Comparison of ENCODE assay signal across 10 cellular contexts in genomic region chr1:212567676-212568075, GRCh38. TPM values are rescaled to one million over a fixed set of nuclear protein-coding genes. Genes with fewer than 3 reads are reported as not detected.
DNase-seq lines count a peak whose midpoint lies in the region; ATAC-seq, FAIRE-seq and TF ChIP-seq lines count a peak whose summit lies in the region.
"Had no signal": no experiment of that assay in that cellular context is flagged by ENCODE, and none has a peak within 500 bp of the region (broad histone marks: within the 10 kb centered on the region; RNA-seq: fewer than 3 reads in every experiment).

No MANE protein-coding gene starts in this region.

- in situ Hi-C loops in transverse colon (cut with MboI; ENCODE audit: low pct_ligation_motif_present in 1 of 4, low pct_unique_long_range_greater_than_20kb in 1 of 4, low sequenced_read_pairs in 3 of 4): loop anchor here in 1 of 4 donors (10.0 kb wide), 1 partner anchor 83 kb away; no protein-coding TSS in a partner anchor

- peak overlapping the region; percentile 75 for H3K9ac ChIP-seq in mucosa of stomach (ENCODE audit: low read length)

- H3K27ac Mint-ChIP-seq in activated naive CD4-positive, alpha-beta T cell treated with anti-CD3 and anti-CD28 coated beads for 36 hours: peak overlapping the region; percentile 88
- peak overlapping the region; percentile 82 for H3K27ac Mint-ChIP-seq in activated T-helper 17 cell treated with anti-CD3 and anti-CD28 coated beads, Interleukin-2, amount 50 U/mL, for 72 hours

- H3K4me3 Mint-ChIP-seq in activated naive CD4-positive, alpha-beta T cell treated with anti-CD3 and anti-CD28 coated beads for 36 hours: no peak overlapping the region
- H3K4me3 Mint-ChIP-seq in activated T-helper 17 cell treated with anti-CD3 and anti-CD28 coated beads, Interleukin-2, amount 50 U/mL, for 72 hours: peak overlapping the region; percentile 72

- H3K9me3 Mint-ChIP-seq in activated naive CD4-positive, alpha-beta T cell treated with anti-CD3 and anti-CD28 coated beads for 36 hours: peaks cover 2% of the 10 kb centered on the region
- H3K9me3 Mint-ChIP-seq in activated T-helper 17 cell treated with anti-CD3 and anti-CD28 coated beads, Interleukin-2, amount 50 U/mL, for 72 hours: no peaks in the 10 kb centered on the region

- H3K27me3 Mint-ChIP-seq in activated naive CD4-positive, alpha-beta T cell treated with anti-CD3 and anti-CD28 coated beads for 36 hours (ENCODE audit: low read depth): no peaks in the 10 kb centered on the region
- H3K27me3 Mint-ChIP-seq in activated T-helper 17 cell treated with anti-CD3 and anti-CD28 coated beads, Interleukin-2, amount 50 U/mL, for 72 hours: peaks cover 4% of the 10 kb centered on the region

- H3K4me1 ChIP-seq in mucosa of stomach (ENCODE audit: control insufficient read depth, insufficient read depth, low read length) (peaks cover 13% of the 10 kb centered on the region), transverse colon (peaks cover 5 to 9% (median 9%) of the 10 kb centered on the region in 4 donors)

- no peak for FAIRE-seq in GM12891 (lab: Jason Lieb, UNC)
- FAIRE-seq: kidney had no signal

- TF ChIP-seq POLR2A in transverse colon (IDR thresholded peaks at IDR 0.05) (no peak), GM12891 (IDR thresholded peaks at IDR 0.05; ENCODE audit: low read depth, low read length) (no peak)

- WGBS in transverse colon (ENCODE audit: low coverage in 1 of 2), 2 donors: 33 to 70% methylated on average over 1 to 2 of the region's 2 CpGs

- intact Hi-C loops in activated naive CD4-positive, alpha-beta T cell treated with anti-CD3 and anti-CD28 coated beads for 36 hours (cut with micrococcal nuclease): loop anchor here (1.0 to 10.0 kb wide), 11 partner anchors 8 to 1861 kb away; partner anchors contain the start of genes ATF3, DTL, FLVCR1 and INTS7
- intact Hi-C loops in transverse colon (cut with DNase I; ENCODE audit: low total_unique reads) (no loop called here), posterior cingulate gyrus (cut with DNase I) (loop anchor here (5.0 kb wide), 1 partner anchor 40 kb away; the partner anchor contains the start of gene ATF3)

- no peak for TF ChIP-seq CTCF in transverse colon (IDR thresholded peaks at IDR 0.05)

- H3K27me3 ChIP-seq in mucosa of stomach (ENCODE audit: control insufficient read depth, insufficient read depth, low read length) (no peaks in the 10 kb centered on the region), transverse colon (no peaks in the 10 kb centered on the region)

- H3K9me3 ChIP-seq in mucosa of stomach (ENCODE audit: control insufficient read depth, low read length): no peaks in the 10 kb centered on the region
- H3K9me3 ChIP-seq in transverse colon: no peaks in the 10 kb centered on the region

- no peaks in the 10 kb centered on the region for H3K36me3 ChIP-seq in mucosa of stomach (ENCODE audit: control insufficient read depth, insufficient read depth, low read length)
- no peaks in the 10 kb centered on the region for H3K36me3 ChIP-seq in transverse colon

- H3K4me3 ChIP-seq in mucosa of stomach (ENCODE audit: low read length): no peak overlapping the region
- no peak overlapping the region for H3K4me3 ChIP-seq in transverse colon

- no peaks in the 10 kb centered on the region for H3K36me3 Mint-ChIP-seq in activated naive CD4-positive, alpha-beta T cell treated with anti-CD3 and anti-CD28 coated beads for 36 hours (ENCODE audit: low read depth)
- H3K36me3 Mint-ChIP-seq in activated T-helper 17 cell treated with anti-CD3 and anti-CD28 coated beads, Interleukin-2, amount 50 U/mL, for 72 hours (ENCODE audit: low read depth): peaks cover 6% of the 10 kb centered on the region

- CTCF ChIA-PET in activated naive CD4-positive, alpha-beta T cell treated with anti-CD3 and anti-CD28 coated beads for 36 hours (lab: Charles Lee): interaction anchor here (0.7 to 2.7 kb wide), 6 partner anchors 10 to 97 kb away, joined by 3 to 14 read pairs (median 4); no protein-coding TSS in a partner anchor

- peak overlapping the region in 3 of 4 donors; percentile 79 to 80 (median 80) for H3K27ac ChIP-seq in transverse colon

- peaks cover 32% of the 10 kb centered on the region for H3K4me1 Mint-ChIP-seq in activated naive CD4-positive, alpha-beta T cell treated with anti-CD3 and anti-CD28 coated beads for 36 hours (ENCODE audit: low read depth)
- H3K4me1 Mint-ChIP-seq in activated T-helper 17 cell treated with anti-CD3 and anti-CD28 coated beads, Interleukin-2, amount 50 U/mL, for 72 hours: peaks cover 22% of the 10 kb centered on the region

- no peak for TF ChIP-seq EP300 in transverse colon (IDR thresholded peaks at IDR 0.05; ENCODE audit: low read depth)

- ATAC-seq in activated T-helper 17 cell treated with anti-CD3 and anti-CD28 coated beads, Interleukin-2, amount 50 U/mL, for 72 hours (replicated peaks): no peak

- DNase-seq in activated naive CD4-positive, alpha-beta T cell treated with anti-CD3 and anti-CD28 coated beads for 36 hours: no peak
- DNase-seq in activated naive CD4-positive, alpha-beta T cell (lab: John Stamatoyannopoulos, UW): no peak
- DNase-seq in transverse colon: no peak
- no peak for DNase-seq in posterior cingulate gyrus
- DNase-seq in NCI-H226: no peak
- DNase-seq in GM12891 (ENCODE audit: insufficient read length, low spot score): no peak
- DNase-seq: cortex of kidney, kidney had no signal

TF ChIP-seq in GM12891, 5 proteins besides CTCF, POLR2A, EP300 and RAD21:
- TF ChIP-seq PAX5 (IDR thresholded peaks at IDR 0.05; ENCODE audit: insufficient read depth, low read length, severe bottlenecking) (no peak), POU2F2 (IDR thresholded peaks at IDR 0.05; ENCODE audit: low read depth, low read length) (no peak), TAF1 (IDR thresholded peaks at IDR 0.05; ENCODE audit: low read depth, low read length) (no peak), SPI1 (IDR thresholded peaks at IDR 0.05; ENCODE audit: low read depth, low read length) (no peak), POLR2AphosphoS5 (IDR thresholded peaks at IDR 0.05; ENCODE audit: low read depth, low read length) (no peak)

RNA-seq across cellular contexts. Expression of gene ATF3, which starts 40.9 kb away (rescaled TPM):
- 10 to 100 TPM; 67.4 to 67.7 TPM for total RNA-seq in activated naive CD4-positive, alpha-beta T cell treated with anti-CD3 and anti-CD28 coated beads for 36 hours
- total RNA-seq in activated T-helper 17 cell treated with anti-CD3 and anti-CD28 coated beads, Interleukin-2, amount 50 U/mL, for 72 hours: 10 to 100 TPM; 26.7 to 35.6 TPM
- 10 to 100 TPM in 3 of 4 donors, 1 to 10 TPM in 1; 7.8 to 84.8 (median 46.1) TPM for total RNA-seq in transverse colon
- polyA plus RNA-seq in GM12891 (2012; ENCODE audit: low read depth, missing spikeins): 19.7 TPM
